ENCODE assay signal across 10 cellular contexts in genomic region chr9:87592554-87593394, GRCh38.
DNase-seq lines count a peak whose midpoint lies in the region; ATAC-seq and TF ChIP-seq lines count a peak whose summit lies in the region.
"Had no signal": no experiment of that assay in that cellular context is flagged by ENCODE, and none has a peak within 500 bp of the region (broad histone marks: within the 10 kb centered on the region; RNA-seq: fewer than 3 reads in every experiment).

No MANE protein-coding gene starts in this region.

- TF ChIP-seq CTCF in choroid plexus epithelial cell (conservative IDR thresholded peaks at IDR 0.05; ENCODE audit: low read depth, low read length) (no peak), type B pancreatic cell (conservative IDR thresholded peaks at IDR 0.05) (no peak)

- ATAC-seq in activated T-cell treated with anti-CD3 and anti-CD28 coated beads, Interleukin-2, amount 50 U/mL, for 72 hours (replicated peaks in 1 of 2), result no peak
- ATAC-seq in HG02588 (IDR thresholded peaks at IDR 0.05; ENCODE audit: unreplicated experiment), result no peak

- no peak overlapping the region for H3K4me3 ChIP-seq in choroid plexus epithelial cell (ENCODE audit: low read depth, low read length)

- no peaks in the 10 kb centered on the region for H3K27me3 Mint-ChIP-seq in type B pancreatic cell
- H3K27me3 Mint-ChIP-seq in activated T-cell treated with anti-CD3 and anti-CD28 coated beads, Interleukin-2, amount 50 U/mL, for 72 hours (ENCODE audit: low read depth), result peaks cover 3% of the 10 kb centered on the region

- DNase-seq in NCI-H1092 (lab: John Stamatoyannopoulos, UW) (peak; percentile 14), choroid plexus epithelial cell (ENCODE audit: low read depth) (peak; percentile 72), lung microvascular endothelial cell (ENCODE audit: low read depth in 2 of 2) (peak; percentile 28 to 35), type B pancreatic cell (ENCODE audit: extremely low spot score, unreplicated experiment) (no peak), cerebellar cortex (ENCODE audit: low spot score) (no peak)
- DNase-seq in activated T-cell treated with anti-CD3 and anti-CD28 coated beads, Interleukin-2, amount 50 U/mL, for 72 hours, result no peak
- DNase-seq: activated effector memory CD4-positive, alpha-beta T cell treated with Interleukin-2 at 50 U/mL for 16 hours; NCI-H1436 treated with DMSO at 0.1 percent for 48 hours; stimulated activated CD4-positive, alpha-beta T cell treated with anti-CD3 and anti-CD28 coated beads, Interleukin-1b, Interleukin-23, amount 100 ng/mL, for 48 hours had no signal

- peak overlapping the region; percentile 84 for H3K27ac Mint-ChIP-seq in type B pancreatic cell
- no peak overlapping the region for H3K27ac Mint-ChIP-seq in activated T-cell treated with anti-CD3 and anti-CD28 coated beads, Interleukin-2, amount 50 U/mL, for 72 hours

- peak overlapping the region; percentile 51 for H3K4me3 Mint-ChIP-seq in type B pancreatic cell
- H3K4me3 Mint-ChIP-seq in activated T-cell treated with anti-CD3 and anti-CD28 coated beads, Interleukin-2, amount 50 U/mL, for 72 hours, result no peak overlapping the region

- H3K36me3 Mint-ChIP-seq in type B pancreatic cell, result peaks cover 15% of the 10 kb centered on the region
- no peaks in the 10 kb centered on the region for H3K36me3 Mint-ChIP-seq in activated T-cell treated with anti-CD3 and anti-CD28 coated beads, Interleukin-2, amount 50 U/mL, for 72 hours (ENCODE audit: insufficient read depth in 2 of 2)

- peaks cover 58% of the 10 kb centered on the region for H3K4me1 Mint-ChIP-seq in type B pancreatic cell (ENCODE audit: unreplicated experiment)
- peaks cover 2% of the 10 kb centered on the region for H3K4me1 Mint-ChIP-seq in activated T-cell treated with anti-CD3 and anti-CD28 coated beads, Interleukin-2, amount 50 U/mL, for 72 hours (ENCODE audit: low read depth)

- peaks cover 4% of the 10 kb centered on the region for H3K9me3 Mint-ChIP-seq in type B pancreatic cell
- H3K9me3 Mint-ChIP-seq in activated T-cell treated with anti-CD3 and anti-CD28 coated beads, Interleukin-2, amount 50 U/mL, for 72 hours, result no peaks in the 10 kb centered on the region

Comparison
In these comparisons a context has a peak if more than half of its experiments do, and no peak if none do; other contexts are left out.
1. DNase-seq: peak in NCI-H1092 (single experiment), choroid plexus epithelial cell (single experiment) and lung microvascular endothelial cell (2 of 2); none in type B pancreatic cell (single experiment), activated T-cell treated with anti-CD3 and anti-CD28 coated beads, Interleukin-2, amount 50 U/mL, for 72 hours (0 of 2) and cerebellar cortex (single experiment).